In the genomic region with DNA sequence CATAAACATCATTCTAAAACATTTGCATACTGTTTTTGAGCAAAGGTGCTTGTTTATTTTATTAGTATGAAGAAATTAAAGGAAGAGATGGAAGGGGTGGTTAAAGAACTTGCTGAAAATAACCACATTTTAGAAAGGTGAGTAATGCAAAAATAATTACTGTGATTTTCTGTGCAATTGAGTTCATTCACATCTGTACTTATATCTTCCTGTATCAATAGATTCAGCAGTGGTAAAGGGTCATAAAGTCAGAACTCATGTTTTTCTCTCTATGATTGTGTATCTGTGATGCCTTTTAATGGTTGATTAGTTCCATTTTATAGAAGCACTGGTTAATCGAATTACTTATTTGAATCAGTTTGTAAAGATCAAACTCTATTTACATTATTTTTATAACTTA, we compare ENCODE assay signal across 24 cellular contexts.
"Had no signal": no experiment of that assay in that cellular context is flagged by ENCODE, and none has a peak within 500 bp of the region (broad histone marks: within the 10 kb centered on the region; RNA-seq: fewer than 3 reads in every experiment).

No MANE protein-coding gene starts in this region.

- H3K4me3 ChIP-seq: MG63, SJSA1, SK-N-MC had no signal

- DNase-seq: IMR-90, Karpas-422, KG1, MG63, NCI-H1092, NCI-H1105 treated with DMSO at 0.1 percent for 48 hours, NCI-H1417 treated with DMSO at 0.1 percent for 48 hours, NCI-H146, NCI-H1694 treated with DMSO at 0.1 percent for 48 hours, NCI-H1930, NCI-H2081, NCI-H2107, NCI-H226, NCI-H446, NCI-H510A, NCI-H524 treated with DMSO at 0.1 percent for 48 hours, NCI-H69, NCI-H774, Right ventricle myocardium superior, RPMI8226, SIG-M5 had no signal

- H3K9me3 ChIP-seq: MG63, SJSA1 had no signal

- H3K4me1 ChIP-seq: SJSA1 had no signal

- ATAC-seq: HepG2 had no signal

- H3K27me3 ChIP-seq: MG63, SJSA1 had no signal

- H3K27ac ChIP-seq: SJSA1, SK-N-MC had no signal
